24 cellular contexts compared by ENCODE assay signal in the genomic region with DNA sequence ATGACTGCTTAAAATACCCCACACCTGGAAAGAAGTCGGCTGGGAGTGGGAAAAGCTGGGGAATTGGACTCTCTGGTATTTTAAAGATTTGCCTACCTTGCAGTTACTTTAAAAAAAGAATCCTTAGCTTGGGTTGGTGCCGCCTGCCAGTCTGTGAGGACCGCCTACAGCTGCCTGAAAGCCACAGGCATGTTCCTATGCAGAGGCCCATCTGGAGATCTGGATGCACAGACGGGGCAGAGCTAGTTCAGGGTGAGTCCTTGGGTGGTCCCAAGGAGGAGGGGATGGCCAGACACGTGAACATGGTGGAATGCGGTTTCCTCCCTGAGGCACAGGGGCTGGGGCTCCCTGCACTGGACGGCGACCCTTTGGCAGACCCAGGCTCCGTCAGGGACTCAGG.
"Had no signal": no experiment of that assay in that cellular context is flagged by ENCODE, and none has a peak within 500 bp of the region (broad histone marks: within the 10 kb centered on the region; RNA-seq: fewer than 3 reads in every experiment).

No MANE protein-coding gene starts in this region.

- H3K36me3 ChIP-seq: esophagus muscularis mucosa, gastrocnemius medialis, heart right ventricle, right atrium auricular region, sigmoid colon, suprapubic skin, thyroid gland, upper lobe of left lung had no signal

- H3K9me3 ChIP-seq: gastrocnemius medialis, suprapubic skin, thyroid gland had no signal

- H3K4me1 ChIP-seq: gastrocnemius medialis, sigmoid colon, suprapubic skin, thyroid gland had no signal

- H3K27ac ChIP-seq: epithelial cell of prostate, esophagus muscularis mucosa, gastrocnemius medialis, heart right ventricle, right atrium auricular region, sigmoid colon, suprapubic skin, thyroid gland, upper lobe of left lung had no signal

- H3K36me3 Mint-ChIP-seq: stimulated activated effector memory CD8-positive, alpha-beta T cell treated with anti-CD3 and anti-CD28 coated beads, Interleukin-12 subunit alpha, Interleukin-12 subunit beta, amount 100 ng/mL, for 72 hours had no signal

- H3K4me3 Mint-ChIP-seq: dendritic cell treated with granulocyte-macrophage colony-stimulating factor and Interleukin-4, amounts not matched to agents 40 ng/mL and 50 ng/mL, for 4 days; effector memory CD8-positive, alpha-beta T cell; naive thymus-derived CD8-positive, alpha-beta T cell; stimulated activated effector memory CD8-positive, alpha-beta T cell treated with anti-CD3 and anti-CD28 coated beads, Interleukin-12 subunit alpha, Interleukin-12 subunit beta, amount 100 ng/mL, for 72 hours had no signal

- H3K27me3 ChIP-seq: gastrocnemius medialis, heart right ventricle, right atrium auricular region, sigmoid colon, suprapubic skin, thyroid gland, upper lobe of left lung had no signal

- FAIRE-seq: colon, small intestine had no signal

- ATAC-seq: effector memory CD8-positive, alpha-beta T cell; gastrocnemius medialis; heart right ventricle; left ventricle myocardium superior; naive thymus-derived CD8-positive, alpha-beta T cell; stimulated activated effector memory CD8-positive, alpha-beta T cell treated with anti-CD3 and anti-CD28 coated beads, Interleukin-12 subunit alpha, Interleukin-12 subunit beta, amount 100 ng/mL, for 72 hours; stimulated activated naive CD8-positive, alpha-beta T cell treated with anti-CD3 and anti-CD28 coated beads, Interleukin-15, Interleukin-2, amounts not matched to agents 100 U/mL and 50 U/mL, for 24 hours had no signal

- H3K27ac Mint-ChIP-seq: dendritic cell treated with granulocyte-macrophage colony-stimulating factor and Interleukin-4, amounts not matched to agents 40 ng/mL and 50 ng/mL, for 4 days; effector memory CD8-positive, alpha-beta T cell; naive thymus-derived CD8-positive, alpha-beta T cell; stimulated activated effector memory CD8-positive, alpha-beta T cell treated with anti-CD3 and anti-CD28 coated beads, Interleukin-12 subunit alpha, Interleukin-12 subunit beta, amount 100 ng/mL, for 72 hours had no signal

- H3K4me3 ChIP-seq: esophagus muscularis mucosa, gastrocnemius medialis, heart right ventricle, lung, right atrium auricular region, sigmoid colon, suprapubic skin, thyroid gland, upper lobe of left lung had no signal

- DNase-seq: cerebellar nuclear complex; effector memory CD8-positive, alpha-beta T cell; gastrocnemius medialis; heart right ventricle; hypothalamus; islet precursor cell; left ventricle myocardium superior; mesendoderm; naive thymus-derived CD8-positive, alpha-beta T cell; sigmoid colon; small intestine; stimulated activated CD4-positive, alpha-beta T cell treated with anti-CD3 and anti-CD28 coated beads, Interleukin-2, amount 100 ng/mL, for 48 hours; stimulated activated CD8-positive, alpha-beta memory T cell treated with anti-CD3 and anti-CD28 coated beads, Interleukin-4, amount 100 ng/mL, for 48 hours; stimulated activated naive CD8-positive, alpha-beta T cell treated with anti-CD3 and anti-CD28 coated beads, Interleukin-15, Interleukin-2, amounts not matched to agents 100 U/mL and 50 U/mL, for 24 hours; thyroid gland; upper lobe of left lung had no signal
